7 cellular contexts compared by ENCODE assay signal in genomic region chr15:41490355-41490754, GRCh38. TPM values are rescaled to one million over a fixed set of nuclear protein-coding genes. Genes with fewer than 3 reads are reported as not detected.
A peak's percentile ranks its signal among the peaks of the same experiment; 100 is the strongest.
DNase-seq lines count a peak whose midpoint lies in the region; ATAC-seq, FAIRE-seq and TF ChIP-seq lines count a peak whose summit lies in the region.

No MANE protein-coding gene starts in this region.

- 63 to 69% methylated on average over 4 of the region's 4 CpGs for WGBS in pancreas, 2 donors

- H3K36me3 ChIP-seq in pancreas = no peaks in the 10 kb centered on the region

- CTCF ChIA-PET in GM10248 (lab: Yijun Ruan, JAX) = interaction anchor here (1.1 kb wide), 1 partner anchor 24 kb away, joined by 4 read pairs; no protein-coding TSS in a partner anchor

- POLR2A ChIA-PET in GM10248 (lab: Yijun Ruan, JAX) = interaction anchor here (0.7 kb wide), 2 partner anchors 8 to 170 kb away, joined by 4 to 11 read pairs; no protein-coding TSS in a partner anchor
- POLR2A ChIA-PET in activated naive CD8-positive, alpha-beta T cell treated with anti-CD3 and anti-CD28 coated beads, Interleukin-2, amount 10 ng/mL, durations not matched to agents 7 days and 5 days (lab: Charles Lee) = interaction anchor here (0.7 kb wide), 1 partner anchor 37 kb away, joined by 5 read pairs; no protein-coding TSS in a partner anchor

- no peaks in the 10 kb centered on the region for H3K9me3 ChIP-seq in pancreas

- peaks cover 2% of the 10 kb centered on the region for H3K36me3 Mint-ChIP-seq in activated naive CD8-positive, alpha-beta T cell treated with anti-CD3 and anti-CD28 coated beads, Interleukin-2, amount 10 ng/mL, durations not matched to agents 7 days and 5 days

- intact Hi-C loops in pancreas (cut with DNase I) = no loop called here

- peaks cover 29% of the 10 kb centered on the region for H3K27me3 Mint-ChIP-seq in activated naive CD8-positive, alpha-beta T cell treated with anti-CD3 and anti-CD28 coated beads, Interleukin-2, amount 10 ng/mL, durations not matched to agents 7 days and 5 days

- no peaks in the 10 kb centered on the region for H3K9me3 Mint-ChIP-seq in activated naive CD8-positive, alpha-beta T cell treated with anti-CD3 and anti-CD28 coated beads, Interleukin-2, amount 10 ng/mL, durations not matched to agents 7 days and 5 days

- peak; percentile 62 for ATAC-seq in activated naive CD8-positive, alpha-beta T cell treated with anti-CD3 and anti-CD28 coated beads, Interleukin-2, amount 10 ng/mL, durations not matched to agents 7 days and 5 days (ENCODE audit: low read depth)
- no peak for ATAC-seq in pancreas
- no peak for ATAC-seq in GM21528 (IDR thresholded peaks at IDR 0.05; ENCODE audit: low FRiP score, unreplicated experiment)
- ATAC-seq in HG03135 (IDR thresholded peaks at IDR 0.05; ENCODE audit: unreplicated experiment) = no peak

- H3K27ac Mint-ChIP-seq in activated naive CD8-positive, alpha-beta T cell treated with anti-CD3 and anti-CD28 coated beads, Interleukin-2, amount 10 ng/mL, durations not matched to agents 7 days and 5 days = no peak overlapping the region

- TF ChIP-seq CTCF in GM10248 (IDR thresholded peaks at IDR 0.05; ENCODE audit: control extremely low read depth, extremely low read depth, low read depth, missing control alignments) = no peak
- no peak for TF ChIP-seq CTCF in retinal pigment epithelial cell (conservative IDR thresholded peaks at IDR 0.05; ENCODE audit: low read depth, low read length)
- TF ChIP-seq CTCF in pancreas (IDR thresholded peaks at IDR 0.05) = no peak

- no peaks in the 10 kb centered on the region for H3K27me3 ChIP-seq in pancreas

- H3K4me3 ChIP-seq in retinal pigment epithelial cell (ENCODE audit: low read length) = no peak overlapping the region
- no peak overlapping the region for H3K4me3 ChIP-seq in pancreas

- H3K4me1 Mint-ChIP-seq in activated naive CD8-positive, alpha-beta T cell treated with anti-CD3 and anti-CD28 coated beads, Interleukin-2, amount 10 ng/mL, durations not matched to agents 7 days and 5 days = peaks cover 26% of the 10 kb centered on the region

- no peak overlapping the region for H3K4me3 Mint-ChIP-seq in activated naive CD8-positive, alpha-beta T cell treated with anti-CD3 and anti-CD28 coated beads, Interleukin-2, amount 10 ng/mL, durations not matched to agents 7 days and 5 days

- FAIRE-seq in pancreas (lab: Jason Lieb, UNC) = no peak

- H3K4me1 ChIP-seq in pancreas = peaks cover 0 to 8% (median 5%) of the 10 kb centered on the region in 3 donors

- in situ Hi-C loops in KBM-7 (cut with MboI; ENCODE audit: low pct_unique_long_range_greater_than_20kb, low sequenced_read_pairs) = no loop called here

- H3K27ac ChIP-seq in pancreas = no peak overlapping the region

- DNase-seq in GM10248 (ENCODE audit: extremely low spot score) (peak; percentile 69), KBM-7 (peak; percentile 37), retinal pigment epithelial cell (ENCODE audit: low read depth) (peak; percentile 23), pancreas (no peak)
- DNase-seq in activated naive CD8-positive, alpha-beta T cell treated with anti-CD3 and anti-CD28 coated beads, Interleukin-2, amount 10 ng/mL, durations not matched to agents 7 days and 5 days = no peak

RNA-seq across cellular contexts. Expression of gene ITPKA, which starts 3.3 kb away (rescaled TPM):
- under 1 TPM in 1 of 2 experiments, not detected in 1; 0.25 TPM for total RNA-seq in activated naive CD8-positive, alpha-beta T cell treated with anti-CD3 and anti-CD28 coated beads, Interleukin-2, amount 10 ng/mL, durations not matched to agents 7 days and 5 days
- 1 to 10 TPM in 4 of 6 donors, under 1 TPM in 2; 0.64 to 2.8 (median 1.1) TPM for total RNA-seq in pancreas
- polyA plus RNA-seq in pancreas = 1 to 10 TPM in 1 of 2 donors, under 1 TPM in 1; 0.84 to 1.3 TPM

RNA-seq across cellular contexts. Expression of gene LTK, which starts 23.3 kb away (rescaled TPM):
- 1 to 10 TPM; 1.6 to 1.9 TPM for total RNA-seq in activated naive CD8-positive, alpha-beta T cell treated with anti-CD3 and anti-CD28 coated beads, Interleukin-2, amount 10 ng/mL, durations not matched to agents 7 days and 5 days
- under 1 TPM; 0.17 to 0.41 (median 0.26) TPM for total RNA-seq in pancreas
- polyA plus RNA-seq in pancreas = under 1 TPM; 0.19 to 0.63 TPM

RNA-seq across cellular contexts. Expression of gene RPAP1, which starts 53.7 kb away (rescaled TPM):
- total RNA-seq in activated naive CD8-positive, alpha-beta T cell treated with anti-CD3 and anti-CD28 coated beads, Interleukin-2, amount 10 ng/mL, durations not matched to agents 7 days and 5 days = 10 to 100 TPM; 40.2 to 42.4 TPM
- total RNA-seq in pancreas = 10 to 100 TPM; 11.2 to 24.1 (median 17.8) TPM
- polyA plus RNA-seq in pancreas = 10 to 100 TPM; 10.6 to 16.9 TPM

Comparison
In these comparisons a context has a peak if more than half of its experiments do, and no peak if none do; other contexts are left out.
1. DNase-seq: peak in GM10248 (single experiment), KBM-7 (single experiment) and retinal pigment epithelial cell (single experiment); none in activated naive CD8-positive, alpha-beta T cell treated with anti-CD3 and anti-CD28 coated beads, Interleukin-2, amount 10 ng/mL, durations not matched to agents 7 days and 5 days (single experiment) and pancreas (0 of 6).